ENCODE assay signal across 9 cellular contexts in genomic region chr10:6721480-6721879, GRCh38.
DNase-seq lines count a peak whose midpoint lies in the region; ATAC-seq lines count a peak whose summit lies in the region.
"Had no signal": no experiment of that assay in that cellular context is flagged by ENCODE, and none has a peak within 500 bp of the region (broad histone marks: within the 10 kb centered on the region; RNA-seq: fewer than 3 reads in every experiment).

No MANE protein-coding gene starts in this region.

- H3K9me3 Mint-ChIP-seq in activated T-cell treated with anti-CD3 and anti-CD28 coated beads, Interleukin-2, amount 50 U/mL, for 72 hours = peaks cover 3% of the 10 kb centered on the region in 2 donors

- peaks cover 11% of the 10 kb centered on the region for H3K4me1 Mint-ChIP-seq in activated T-cell treated with anti-CD3 and anti-CD28 coated beads, Interleukin-2, amount 50 U/mL, for 72 hours (ENCODE audit: low read depth)

- peaks cover 0 to 2% of the 10 kb centered on the region in 2 donors for H3K36me3 Mint-ChIP-seq in activated T-cell treated with anti-CD3 and anti-CD28 coated beads, Interleukin-2, amount 50 U/mL, for 72 hours (ENCODE audit: insufficient read depth in 2 of 2)

- no peak overlapping the region for H3K4me3 Mint-ChIP-seq in activated T-cell treated with anti-CD3 and anti-CD28 coated beads, Interleukin-2, amount 50 U/mL, for 72 hours

- peak overlapping the region in 1 of 2 donors; percentile 13 for H3K4me3 ChIP-seq in muscle layer of duodenum (ENCODE audit: low read depth in 1 of 2, low read length in 2 of 2)

- peaks cover 4% of the 10 kb centered on the region for H3K27me3 ChIP-seq in muscle layer of duodenum (ENCODE audit: low read depth, low read length)

- no peaks in the 10 kb centered on the region for H3K36me3 ChIP-seq in muscle layer of duodenum (ENCODE audit: control insufficient read depth in 1 of 2, insufficient read depth in 2 of 2, low read length in 2 of 2)

- H3K4me1 ChIP-seq in muscle layer of duodenum (ENCODE audit: control insufficient read depth in 1 of 2, insufficient read depth in 2 of 2, low read length in 2 of 2) = no peaks in the 10 kb centered on the region

- H3K27ac Mint-ChIP-seq in activated T-cell treated with anti-CD3 and anti-CD28 coated beads, Interleukin-2, amount 50 U/mL, for 72 hours = no peak overlapping the region

- peaks cover 56% of the 10 kb centered on the region for H3K27me3 Mint-ChIP-seq in activated T-cell treated with anti-CD3 and anti-CD28 coated beads, Interleukin-2, amount 50 U/mL, for 72 hours (ENCODE audit: low read depth)

- ATAC-seq in activated T-cell treated with anti-CD3 and anti-CD28 coated beads, Interleukin-2, amount 50 U/mL, for 72 hours (replicated peaks in 1 of 2) = no peak

- no peaks in the 10 kb centered on the region for H3K9me3 ChIP-seq in muscle layer of duodenum (ENCODE audit: control insufficient read depth in 1 of 2, low read length in 2 of 2)

- H3K27ac ChIP-seq in muscle layer of duodenum (ENCODE audit: low read length) = peak overlapping the region; percentile 74

- DNase-seq in AG08396 (ENCODE audit: low spot score) (peak; percentile 86), RPMI7951 (ENCODE audit: low read depth) (peak; percentile 93), fibroblast of gingiva (ENCODE audit: low read depth) (peak; percentile 96)
- DNase-seq in effector CD4-positive, alpha-beta T cell = no peak
- no peak for DNase-seq in stimulated activated CD8-positive, alpha-beta memory T cell treated with anti-CD3 and anti-CD28 coated beads, Interleukin-4, amount 100 ng/mL, for 48 hours
- no peak for DNase-seq in activated T-cell treated with anti-CD3 and anti-CD28 coated beads, Interleukin-2, amount 50 U/mL, for 72 hours
- no peak for DNase-seq in effector CD8-positive, alpha-beta T cell (lab: John Stamatoyannopoulos, UW)
- DNase-seq: activated gamma-delta T cell had no signal

Comparison
In these comparisons a context has a peak if more than half of its experiments do, and no peak if none do; other contexts are left out.
1. DNase-seq: peak in AG08396 (single experiment), RPMI7951 (single experiment) and fibroblast of gingiva (single experiment); none in effector CD4-positive, alpha-beta T cell (single experiment), stimulated activated CD8-positive, alpha-beta memory T cell treated with anti-CD3 and anti-CD28 coated beads, Interleukin-4, amount 100 ng/mL, for 48 hours (single experiment), activated T-cell treated with anti-CD3 and anti-CD28 coated beads, Interleukin-2, amount 50 U/mL, for 72 hours (0 of 2) and effector CD8-positive, alpha-beta T cell (single experiment).